ENCODE assay signal across 28 cellular contexts in genomic region chr13:92913840-92914239, GRCh38.
"Had no signal": no experiment of that assay in that cellular context is flagged by ENCODE, and none has a peak within 500 bp of the region (broad histone marks: within the 10 kb centered on the region; RNA-seq: fewer than 3 reads in every experiment).

No MANE protein-coding gene starts in this region.

- H3K4me2 ChIP-seq: neural progenitor cell, smooth muscle cell had no signal

- H3K9me3 ChIP-seq: left lung, lower lobe of right lung, neutrophil, ovary, right atrium auricular region, right lobe of liver, stomach, testis, thyroid gland, transverse colon, upper lobe of left lung, vagina had no signal

- H3K27me3 Mint-ChIP-seq: naive B cell; stimulated activated naive B cell treated with anti-CD40 and anti-IgM and Interleukin-4, amounts not matched to agents 10 μg/mL and 1 μg/mL and 100 μg/mL, for 72 hours had no signal

- H3K4me3 ChIP-seq: left lung, lower lobe of right lung, neural progenitor cell, ovary, right atrium auricular region, right lobe of liver, smooth muscle cell, stomach, testis, thyroid gland, transverse colon, upper lobe of left lung, vagina had no signal

- H3K36me3 Mint-ChIP-seq: immature natural killer cell; naive B cell; natural killer cell; neural progenitor cell; stimulated activated naive B cell treated with anti-CD40 and anti-IgM and Interleukin-4, amounts not matched to agents 10 μg/mL and 1 μg/mL and 100 μg/mL, for 72 hours had no signal

- H2AFZ ChIP-seq: neural progenitor cell had no signal

- H3K36me3 ChIP-seq: left lung, lower lobe of right lung, neural progenitor cell, neutrophil, ovary, right atrium auricular region, right lobe of liver, stomach, thyroid gland, transverse colon, upper lobe of left lung, vagina had no signal

- H3K4me3 Mint-ChIP-seq: immature natural killer cell; naive B cell; natural killer cell; nephron progenitor cell; neural progenitor cell; stimulated activated naive B cell treated with anti-CD40 and anti-IgM and Interleukin-4, amounts not matched to agents 10 μg/mL and 1 μg/mL and 100 μg/mL, for 72 hours had no signal

- H3K9ac ChIP-seq: neural progenitor cell had no signal

- H3K27ac Mint-ChIP-seq: immature natural killer cell; naive B cell; natural killer cell; nephron progenitor cell; neural progenitor cell; progenitor cell of endocrine pancreas; stimulated activated naive B cell treated with anti-CD40 and anti-IgM and Interleukin-4, amounts not matched to agents 10 μg/mL and 1 μg/mL and 100 μg/mL, for 72 hours had no signal

- H3K4me1 Mint-ChIP-seq: immature natural killer cell; naive B cell; natural killer cell; nephron progenitor cell; stimulated activated naive B cell treated with anti-CD40 and anti-IgM and Interleukin-4, amounts not matched to agents 10 μg/mL and 1 μg/mL and 100 μg/mL, for 72 hours had no signal

- H3K27ac ChIP-seq: left lung, lower lobe of right lung, neural progenitor cell, neutrophil, ovary, right atrium auricular region, right lobe of liver, stomach, testis, thyroid gland, transverse colon, upper lobe of left lung, vagina had no signal

- H3K4me1 ChIP-seq: left lung, lower lobe of right lung, neural progenitor cell, right atrium auricular region, right lobe of liver, stomach, testis, thyroid gland, transverse colon, upper lobe of left lung, vagina had no signal

- H3K9me3 Mint-ChIP-seq: nephron progenitor cell, neural progenitor cell had no signal

- H3K27me3 ChIP-seq: left lung, neural progenitor cell, neutrophil, ovary, right atrium auricular region, right lobe of liver, stomach, testis, thyroid gland, transverse colon, upper lobe of left lung, vagina had no signal

- ATAC-seq: left colon; left lung; lower lobe of right lung; natural killer cell; right lobe of liver; stimulated activated naive CD8-positive, alpha-beta T cell treated with anti-CD3 and anti-CD28 coated beads, Interleukin-15, Interleukin-2, amounts not matched to agents 100 U/mL and 50 U/mL, for 24 hours had no signal

- DNase-seq: immature natural killer cell; kidney; left colon; left lung; lower lobe of right lung; mammary epithelial cell; mesenchymal stem cell; naive B cell; natural killer cell; nephron progenitor cell; occipital lobe; ovary; right lobe of liver; stimulated activated CD4-positive, alpha-beta T cell treated with anti-CD3 and anti-CD28 coated beads, Interleukin-1b, Interleukin-23, amount 100 ng/mL, for 48 hours; stimulated activated CD4-positive, alpha-beta T cell treated with anti-CD3 and anti-CD28 coated beads, Interleukin-4, amount 100 ng/mL, for 1 hour; stimulated activated naive B cell treated with anti-CD40 and anti-IgM and Interleukin-4, amounts not matched to agents 10 μg/mL and 1 μg/mL and 100 μg/mL, for 72 hours; stimulated activated naive CD8-positive, alpha-beta T cell treated with anti-CD3 and anti-CD28 coated beads, Interleukin-15, Interleukin-2, amounts not matched to agents 100 U/mL and 50 U/mL, for 24 hours; stomach; testis; thyroid gland; transverse colon; upper lobe of left lung had no signal
